Comparison of ENCODE assay signal across 18 cellular contexts in the genomic region with DNA sequence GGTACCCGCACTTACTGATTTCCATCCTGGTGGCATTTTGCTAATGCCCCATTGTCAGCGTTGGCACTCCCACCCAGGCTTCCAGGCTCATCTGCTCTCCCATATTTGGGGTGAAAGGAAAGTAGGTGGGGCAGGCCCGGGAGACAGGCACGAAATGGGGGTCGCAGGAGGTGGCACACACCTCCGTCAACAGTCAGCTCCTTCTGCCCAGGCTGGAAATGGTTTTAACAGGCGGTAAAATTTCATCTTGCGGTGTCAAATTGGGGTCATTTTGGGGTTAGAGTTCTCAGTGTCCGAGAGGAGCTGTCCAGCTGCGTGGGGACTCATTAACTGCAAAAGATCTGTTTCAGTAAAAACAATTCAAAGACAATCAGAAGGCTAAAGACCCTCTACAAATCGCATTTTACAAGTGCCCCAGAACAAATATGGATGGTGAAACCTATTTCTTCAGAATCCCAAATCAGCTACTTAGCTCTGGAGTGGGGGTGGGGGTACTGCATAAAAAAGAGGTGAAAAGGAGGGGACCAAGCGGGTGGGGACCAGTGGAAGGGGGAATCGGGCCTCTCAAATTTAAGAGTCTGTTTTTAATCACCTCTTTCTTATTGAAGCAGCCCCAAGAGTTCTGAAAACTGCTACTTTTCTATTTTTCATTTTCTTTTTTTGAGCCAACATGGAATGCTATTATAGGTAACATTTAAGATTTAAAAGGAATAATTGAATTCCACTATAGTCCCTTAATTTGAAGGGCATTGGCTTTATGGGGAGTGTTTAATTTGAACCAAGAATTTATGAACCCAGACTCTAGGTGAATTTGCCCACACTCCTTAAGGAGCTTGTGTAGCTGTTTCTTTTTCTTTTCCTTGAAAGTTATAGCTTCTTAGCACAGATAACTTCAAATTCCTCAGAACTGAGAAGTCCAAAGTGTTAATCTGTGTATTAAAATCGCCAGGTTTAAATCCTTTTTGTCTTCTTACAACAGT. TPM values are rescaled to one million over a fixed set of nuclear protein-coding genes. Genes with fewer than 3 reads are reported as not detected.
DNase-seq lines count a peak whose midpoint lies in the region; ATAC-seq, FAIRE-seq and TF ChIP-seq lines count a peak whose summit lies in the region.
"Had no signal": no experiment of that assay in that cellular context is flagged by ENCODE, and none has a peak within 500 bp of the region (broad histone marks: within the 10 kb centered on the region; RNA-seq: fewer than 3 reads in every experiment).

No MANE protein-coding gene starts in this region.

- H3K9me3 ChIP-seq in A549: no peaks in the 10 kb centered on the region
- no peaks in the 10 kb centered on the region for H3K9me3 ChIP-seq in esophagus muscularis mucosa
- H3K9me3 ChIP-seq in neural cell (ENCODE audit: low read length): no peaks in the 10 kb centered on the region
- H3K9me3 ChIP-seq in upper lobe of left lung: no peaks in the 10 kb centered on the region
- H3K9me3 ChIP-seq: neutrophil, suprapubic skin had no signal

- H3K79me2 ChIP-seq in neural cell (replicated peaks; ENCODE audit: insufficient read depth, low read length): peaks cover 85% of the 10 kb centered on the region

- H3F3A ChIP-seq in neural cell (ENCODE audit: insufficient read depth, low read length, poor library complexity, severe bottlenecking): peaks cover 10% of the 10 kb centered on the region

- H3K4me1 ChIP-seq in A549 (no peaks in the 10 kb centered on the region), esophagus muscularis mucosa (peaks cover 0 to 31% (median 22%) of the 10 kb centered on the region in 4 donors), upper lobe of left lung (peaks cover 5 to 24% (median 11%) of the 10 kb centered on the region in 4 donors)

- no peak overlapping the region for H3K4me2 ChIP-seq in A549
- peak overlapping the region; percentile 84 for H3K4me2 ChIP-seq in neural cell (ENCODE audit: low read length)

- H4K20me1 ChIP-seq in neural cell (ENCODE audit: insufficient read depth): no peaks in the 10 kb centered on the region

- H3K27ac ChIP-seq in A549 (no peak overlapping the region), esophagus muscularis mucosa (replicated peaks in 1 of 4) (peak overlapping the region; percentile 86 to 98 (median 92)), neural cell (ENCODE audit: low read length) (peak overlapping the region; percentile 100), upper lobe of left lung (no peak overlapping the region)
- H3K27ac ChIP-seq: neutrophil, suprapubic skin had no signal

- no peak overlapping the region for H3K4me3 ChIP-seq in A549
- H3K4me3 ChIP-seq in esophagus muscularis mucosa: peak overlapping the region; percentile 65 to 88 (median 80)
- H3K4me3 ChIP-seq in neural cell (ENCODE audit: low read length): peak overlapping the region; percentile 93
- no peak overlapping the region for H3K4me3 ChIP-seq in upper lobe of left lung
- H3K4me3 ChIP-seq: suprapubic skin had no signal

- CTCF ChIA-PET in A549 (lab: Yijun Ruan, JAX): no interaction called here

- H3K36me3 ChIP-seq in esophagus muscularis mucosa (no peaks in the 10 kb centered on the region), neural cell (ENCODE audit: insufficient read depth, low read length) (no peaks in the 10 kb centered on the region), upper lobe of left lung (no peaks in the 10 kb centered on the region)
- H3K36me3 ChIP-seq: neutrophil, suprapubic skin had no signal

- no peak for FAIRE-seq in A549 (lab: Jason Lieb, UNC)

- H2AFZ ChIP-seq in neural cell (ENCODE audit: low read depth, low read length): no peak overlapping the region

- WGBS in A549 (ENCODE audit: missing lambda C conversion rate): 94% methylated on average over 14 of the region's 14 CpGs
- 29% methylated on average over 14 of the region's 14 CpGs for WGBS in esophagus muscularis mucosa
- WGBS in upper lobe of left lung, 2 donors: 74 to 79% methylated on average over 14 of the region's 14 CpGs

- TF ChIP-seq POLR2A in A549 (IDR thresholded peaks at IDR 0.05; ENCODE audit: low read length) (no peak), esophagus muscularis mucosa (IDR thresholded peaks at IDR 0.05; ENCODE audit: low read depth) (no peak), upper lobe of left lung (IDR thresholded peaks at IDR 0.05) (no peak)

- POLR2A ChIA-PET in A549 (lab: Yijun Ruan, JAX): no interaction called here

- no peak for ATAC-seq in A549
- no peak for ATAC-seq in SK-N-SH treated with all-trans-retinoic acid at 6 μM for 48 hours
- no peak for ATAC-seq in GM21367 (IDR thresholded peaks at IDR 0.05; ENCODE audit: unreplicated experiment)
- no peak for ATAC-seq in upper lobe of left lung (ENCODE audit: low FRiP score in 2 of 2)
- ATAC-seq: T-cell had no signal

- DNase-seq in A549 (ENCODE audit: low read depth in 1 of 2, low spot score in 1 of 2) (no peak), esophagus muscularis mucosa (ENCODE audit: extremely low spot score) (no peak), NOMO-1 (lab: John Stamatoyannopoulos, UW; ENCODE audit: unreplicated experiment in 2 of 2) (no peak), upper lobe of left lung (no peak), NCI-H345 treated with DMSO at 0.1 percent for 48 hours (lab: John Stamatoyannopoulos, UW; ENCODE audit: unreplicated experiment) (no peak)
- DNase-seq: ACHN; activated CD4-positive, CD25-positive, alpha-beta regulatory T cell treated with anti-CD3 and anti-CD28 coated beads, Interleukin-2, amount 50 U/mL, for 72 hours; activated T-cell treated with anti-CD3 and anti-CD28 coated beads, Interleukin-2, amount 50 U/mL, for 24 hours; CD8-positive, alpha-beta memory T cell; NCI-H2029; NCI-H82; RPMI8226; T-cell had no signal

- peak overlapping the region; percentile 100 for H3K9ac ChIP-seq in neural cell (ENCODE audit: low read length)

- H3K27me3 ChIP-seq in esophagus muscularis mucosa: peaks cover 0 to 8% (median 2%) of the 10 kb centered on the region in 4 donors
- H3K27me3 ChIP-seq in neural cell (ENCODE audit: insufficient read depth, low read depth, low read length): peaks cover 11% of the 10 kb centered on the region
- peaks cover 0 to 37% (median 4%) of the 10 kb centered on the region in 4 donors for H3K27me3 ChIP-seq in upper lobe of left lung

- no peak for TF ChIP-seq CTCF in A549 (IDR thresholded peaks at IDR 0.05)
- no peak for TF ChIP-seq CTCF in esophagus muscularis mucosa (IDR thresholded peaks at IDR 0.05)
- no peak for TF ChIP-seq CTCF in neural cell (IDR thresholded peaks at IDR 0.05; ENCODE audit: poor library complexity, severe bottlenecking)
- TF ChIP-seq CTCF in upper lobe of left lung (IDR thresholded peaks at IDR 0.05): no peak

- no peaks in the 10 kb centered on the region for H3K9me2 ChIP-seq in neural cell (ENCODE audit: insufficient read depth, low read length)

- no peak for TF ChIP-seq RAD21 in A549 (conservative IDR thresholded peaks at IDR 0.05 in 1 of 2, IDR thresholded peaks at IDR 0.05 in 1 of 2)
- peak; percentile 17 for TF ChIP-seq RAD21 in neural cell (conservative IDR thresholded peaks at IDR 0.05)

- intact Hi-C loops in esophagus muscularis mucosa (cut with DNase I): no loop called here

- TF ChIP-seq EP300 in A549 (IDR thresholded peaks at IDR 0.05) (no peak), esophagus muscularis mucosa (IDR thresholded peaks at IDR 0.05) (no peak), neural cell (conservative IDR thresholded peaks at IDR 0.05; ENCODE audit: poor library complexity, severe bottlenecking) (no peak), upper lobe of left lung (IDR thresholded peaks at IDR 0.05) (no peak)

TF ChIP-seq in SK-N-SH treated with all-trans-retinoic acid at 6 μM for 48 hours, 23 proteins besides CTCF, POLR2A, EP300 and RAD21 (continues in another document):
- no peak for TF ChIP-seq ZNF8 (CRISPR knock-in tag; IDR thresholded peaks at IDR 0.05)
- TF ChIP-seq ZNF565 (CRISPR knock-in tag; conservative IDR thresholded peaks at IDR 0.05; ENCODE audit: low read depth): no peak
- no peak for TF ChIP-seq ESRRG (CRISPR knock-in tag; IDR thresholded peaks at IDR 0.05)
- TF ChIP-seq ARNTL (CRISPR knock-in tag; IDR thresholded peaks at IDR 0.05; ENCODE audit: borderline replicate concordance, low read depth): no peak
- 0 out of 2 replicates have a peak, but pooled peaks have one; percentile 10 for TF ChIP-seq TCF4 (CRISPR knock-in tag; IDR thresholded peaks at IDR 0.05; ENCODE audit: borderline replicate concordance)
- no peak for TF ChIP-seq SNAI2 (CRISPR knock-in tag; IDR thresholded peaks at IDR 0.05)
- TF ChIP-seq OSR1 (CRISPR knock-in tag; IDR thresholded peaks at IDR 0.05): no peak

TF ChIP-seq in neural cell, 6 proteins besides CTCF, POLR2A, EP300 and RAD21 (continues in another document):
- peak; percentile 48 for TF ChIP-seq POLR2AphosphoS5 (IDR thresholded peaks at IDR 0.05)
- TF ChIP-seq TAF1 (IDR thresholded peaks at IDR 0.05; ENCODE audit: low read depth): peak; percentile 83
- TF ChIP-seq SMC3 (conservative IDR thresholded peaks at IDR 0.05; ENCODE audit: poor library complexity): peak; percentile 37

RNA-seq across cellular contexts. Expression of gene MEIS2, which starts 4.4 kb away (rescaled TPM):
- polyA plus RNA-seq in A549 (2011; rRNA removed) (11.1 and 12.1 TPM in 2 replicates), A549 (2017; fragmentation: RNase III; extraction: RNeasy Plus Mini Kit Qiagen cat#74134 plus additional on column Dnase treatment) (7.3 to 9.0 TPM (median 8.0 TPM) in 3 replicates), neural cell (825 and 939 TPM in 2 replicates)
- 10.7 and 11.7 TPM in 2 replicates for polyA plus RNA-seq in A549 (2012; cell fraction: cytosol; rRNA removed)
- polyA plus RNA-seq in A549 (2012; cell fraction: nucleus; rRNA removed): 15.8 and 16.5 TPM in 2 replicates
- polyA minus RNA-seq in A549 (2011; rRNA and poly(A)+ RNA removed): 16.9 and 20.8 TPM in 2 replicates
- total RNA-seq in esophagus muscularis mucosa (100 to 1,000 TPM in 1 of 4 donors, 10 to 100 TPM in 3; 53.8 to 106 (median 63.3) TPM), upper lobe of left lung (10 to 100 TPM; 13.7 to 53.4 (median 21.4) TPM)
- 1,509 and 1,681 TPM in 2 replicates for polyA minus RNA-seq in neural cell
- total RNA-seq: CD8-positive, alpha-beta memory T cell had no signal
- polyA plus RNA-seq: CD8-positive, alpha-beta memory T cell had no signal

Comparison
In these comparisons a context has a peak if more than half of its experiments do, and no peak if none do; other contexts are left out.
1. H3K27ac ChIP-seq: peak in esophagus muscularis mucosa (4 of 4) and neural cell (single experiment); none in A549 (0 of 2) and upper lobe of left lung (0 of 4).
2. H3K4me3 ChIP-seq: peak in esophagus muscularis mucosa (4 of 4) and neural cell (single experiment); none in A549 (single experiment) and upper lobe of left lung (0 of 4).